ENCODE assay signal across 8 cellular contexts in genomic region chr6:149855040-149855654, GRCh38. TPM values are rescaled to one million over a fixed set of nuclear protein-coding genes. Genes with fewer than 3 reads are reported as not detected.
DNase-seq lines count a peak whose midpoint lies in the region; TF ChIP-seq lines count a peak whose summit lies in the region.

No MANE protein-coding gene starts in this region.

- H3K79me1 ChIP-seq in mesenchymal stem cell (replicated peaks; ENCODE audit: low read length, poor library complexity, severe bottlenecking) = peaks cover 7% of the 10 kb centered on the region

- H3K9me3 ChIP-seq in Loucy (ENCODE audit: insufficient read depth, low read depth, low read length) (no peaks in the 10 kb centered on the region), mesenchymal stem cell (ENCODE audit: control insufficient read depth, low read length) (no peaks in the 10 kb centered on the region)

- DNase-seq in AG09309 (ENCODE audit: low read depth) (no peak), choroid plexus epithelial cell (ENCODE audit: low read depth) (peak; percentile 94), mesenchymal stem cell (peak; percentile 96), activated gamma-delta T cell (lab: John Stamatoyannopoulos, UW) (no peak), coronary artery (ENCODE audit: low spot score) (no peak), GM19240 (ENCODE audit: insufficient read length, low spot score) (no peak), KG1 (lab: John Stamatoyannopoulos, UW) (no peak)

- WGBS in mesenchymal stem cell = 5% methylated on average over 5 of the region's 5 CpGs

- no peak overlapping the region for H2AK5ac ChIP-seq in mesenchymal stem cell (ENCODE audit: low read length, severe bottlenecking)

- peaks cover 28% of the 10 kb centered on the region for H3K4me1 ChIP-seq in Loucy (ENCODE audit: insufficient read depth, low read length, poor library complexity, severe bottlenecking)
- H3K4me1 ChIP-seq in mesenchymal stem cell (ENCODE audit: control insufficient read depth, insufficient read depth, low read depth, low read length) = peaks cover 12% of the 10 kb centered on the region

- H4K20me1 ChIP-seq in Loucy (ENCODE audit: insufficient read depth, low read length, poor library complexity, severe bottlenecking) = no peaks in the 10 kb centered on the region

- H2BK12ac ChIP-seq in mesenchymal stem cell (ENCODE audit: low read length in 2 of 2) = no peak overlapping the region

- H3K9ac ChIP-seq in Loucy (ENCODE audit: low read depth, low read length, poor library complexity, severe bottlenecking) (no peak overlapping the region), mesenchymal stem cell (ENCODE audit: low read length) (peak overlapping the region; percentile 67)

- H3K23ac ChIP-seq in mesenchymal stem cell (ENCODE audit: low read length in 2 of 2) = no peak overlapping the region

- peak overlapping the region; percentile 95 for H4K8ac ChIP-seq in mesenchymal stem cell (ENCODE audit: low read length)

- no peak overlapping the region for H2BK15ac ChIP-seq in mesenchymal stem cell (ENCODE audit: low read depth, poor library complexity, severe bottlenecking)

- H2AFZ ChIP-seq in Loucy (ENCODE audit: low read length) (no peak overlapping the region), mesenchymal stem cell (ENCODE audit: low read depth, low read length) (no peak overlapping the region)

- no peaks in the 10 kb centered on the region for H3K36me3 ChIP-seq in Loucy (ENCODE audit: insufficient read depth, low read length)
- H3K36me3 ChIP-seq in mesenchymal stem cell (ENCODE audit: control insufficient read depth in 1 of 2, insufficient read depth in 2 of 2, low read depth in 1 of 2, low read length in 2 of 2) = peaks cover 0 to 19% of the 10 kb centered on the region in 2 experiments

- H3K27ac ChIP-seq in mesenchymal stem cell (ENCODE audit: low read length, poor library complexity, severe bottlenecking) (peak overlapping the region; percentile 90), coronary artery (peak overlapping the region in 1 of 2 donors; percentile 8)

- TF ChIP-seq CTCF in AG09309 (IDR thresholded peaks at IDR 0.05; ENCODE audit: control insufficient read depth, insufficient read depth, low read depth, low read length, missing control alignments) (no peak), Loucy (conservative IDR thresholded peaks at IDR 0.05; ENCODE audit: low read length) (no peak), choroid plexus epithelial cell (conservative IDR thresholded peaks at IDR 0.05; ENCODE audit: low read depth, low read length) (no peak), coronary artery (IDR thresholded peaks at IDR 0.05) (no peak)

- peak overlapping the region; percentile 43 for H2BK120ac ChIP-seq in mesenchymal stem cell (ENCODE audit: low read depth, low read length)

- peak overlapping the region; percentile 0 for H3K4me2 ChIP-seq in Loucy (ENCODE audit: low read depth, low read length, poor library complexity, severe bottlenecking)
- peak overlapping the region; percentile 35 for H3K4me2 ChIP-seq in mesenchymal stem cell (ENCODE audit: low read length, poor library complexity, severe bottlenecking)

- H3K14ac ChIP-seq in mesenchymal stem cell (ENCODE audit: low read length in 2 of 2) = no peak overlapping the region

- peak overlapping the region; percentile 15 for H3K4me3 ChIP-seq in AG09309 (ENCODE audit: control insufficient read depth, low read depth, low read length)
- no peak overlapping the region for H3K4me3 ChIP-seq in Loucy (ENCODE audit: low read length, poor library complexity, severe bottlenecking)
- H3K4me3 ChIP-seq in choroid plexus epithelial cell (ENCODE audit: low read depth, low read length) = peak overlapping the region; percentile 25
- no peak overlapping the region for H3K4me3 ChIP-seq in mesenchymal stem cell (ENCODE audit: insufficient read depth in 1 of 2, low read depth in 1 of 2, low read length in 2 of 2)
- no peak overlapping the region for H3K4me3 ChIP-seq in coronary artery

- peaks cover 1% of the 10 kb centered on the region; the same call in 1 of the 2 replicates for H3K79me2 ChIP-seq in Loucy (ENCODE audit: insufficient read depth, low read length)

- peak overlapping the region; percentile 91 for H4K91ac ChIP-seq in mesenchymal stem cell (ENCODE audit: low read length)

- H3K27me3 ChIP-seq in Loucy (ENCODE audit: insufficient read depth, low read length, poor library complexity, severe bottlenecking) (no peaks in the 10 kb centered on the region), mesenchymal stem cell (ENCODE audit: control insufficient read depth in 1 of 2, insufficient read depth in 1 of 2, low read length in 2 of 2) (no peaks in the 10 kb centered on the region)

- H3F3A ChIP-seq in Loucy (ENCODE audit: low read depth) = no peaks in the 10 kb centered on the region

- H3K18ac ChIP-seq in mesenchymal stem cell (ENCODE audit: low read depth in 1 of 2, low read length in 2 of 2) = peak overlapping the region; percentile 41 to 93

- no peaks in the 10 kb centered on the region for H3K9me2 ChIP-seq in Loucy (replicated peaks; ENCODE audit: low read depth, low read length)

- H3K4ac ChIP-seq in mesenchymal stem cell (ENCODE audit: low read depth in 1 of 2, low read length in 2 of 2) = peak overlapping the region in 1 of 2 experiments; percentile 92

- H2BK5ac ChIP-seq in mesenchymal stem cell (ENCODE audit: low read depth, low read length, poor library complexity, severe bottlenecking) = peak overlapping the region; percentile 61

RNA-seq across cellular contexts. Expression of gene LRP11, which starts 9.0 kb away (rescaled TPM):
- 47.8 TPM for polyA plus RNA-seq in mesenchymal stem cell (2013, experiment 1 of 2)
- 47.1 TPM for polyA plus RNA-seq in mesenchymal stem cell (2013, experiment 2 of 2)

RNA-seq across cellular contexts. Expression of gene RAET1E, which starts 42.8 kb away (rescaled TPM):
- polyA plus RNA-seq in mesenchymal stem cell (2013, experiment 1 of 2) = 0.21 TPM
- polyA plus RNA-seq in mesenchymal stem cell (2013, experiment 2 of 2) = 0.25 TPM

Comparison
In these comparisons a context has a peak if more than half of its experiments do, and no peak if none do; other contexts are left out.
1. DNase-seq: peak in choroid plexus epithelial cell (single experiment) and mesenchymal stem cell (single experiment); none in AG09309 (single experiment), activated gamma-delta T cell (single experiment), coronary artery (single experiment), GM19240 (single experiment) and KG1 (single experiment).
2. H3K4me3 ChIP-seq: peak in AG09309 (single experiment) and choroid plexus epithelial cell (single experiment); none in Loucy (single experiment), mesenchymal stem cell (0 of 2) and coronary artery (single experiment).